In the genomic region with DNA sequence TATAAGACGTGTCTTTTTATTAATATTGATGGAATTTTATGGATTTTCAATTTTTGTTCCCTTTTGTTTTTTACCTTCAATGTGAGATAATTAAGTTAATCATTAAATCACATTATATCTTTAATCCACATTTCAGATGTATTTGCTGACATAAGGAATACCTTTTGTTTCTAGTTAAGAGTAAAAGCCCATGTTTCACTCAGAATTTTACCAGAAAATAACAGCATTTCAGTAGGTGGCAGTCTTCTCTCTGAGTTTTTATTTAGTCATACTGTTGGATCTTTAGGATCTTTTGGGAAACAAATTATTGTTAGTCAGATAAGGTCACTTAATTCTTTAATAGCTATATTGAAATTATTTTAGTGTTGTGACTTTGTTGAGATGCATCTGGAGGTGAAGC, we compare ENCODE assay signal across 10 cellular contexts.
DNase-seq lines count a peak whose midpoint lies in the region; ATAC-seq and TF ChIP-seq lines count a peak whose summit lies in the region.
"Had no signal": no experiment of that assay in that cellular context is flagged by ENCODE, and none has a peak within 500 bp of the region (broad histone marks: within the 10 kb centered on the region; RNA-seq: fewer than 3 reads in every experiment).

No MANE protein-coding gene starts in this region.

- DNase-seq in ELR (ENCODE audit: low read depth) (peak; percentile 24), NCI-H69 (lab: John Stamatoyannopoulos, UW) (peak; percentile 1), choroid plexus epithelial cell (ENCODE audit: low read depth) (peak; percentile 42), neural crest cell (ENCODE audit: low read depth, low spot score) (no peak)
- no peak for DNase-seq in activated CD4-positive, alpha-beta T cell treated with anti-CD3 and anti-CD28 coated beads, Interleukin-2, amount 50 U/mL, for 1 hour
- DNase-seq in activated CD4-positive, alpha-beta T cell treated with anti-CD3 and anti-CD28 coated beads, Interleukin-2, amount 10 ng/mL, durations not matched to agents 7 days and 5 days, result no peak
- DNase-seq in activated effector memory CD4-positive, alpha-beta T cell treated with anti-CD3 and anti-CD28 coated beads, Interleukin-2, amount 50 U/mL, for 16 hours, result no peak
- DNase-seq: colonic mucosa; stimulated activated naive CD8-positive, alpha-beta T cell treated with anti-CD3 and anti-CD28 coated beads, Interleukin-15, Interleukin-2, amounts not matched to agents 100 U/mL and 50 U/mL, for 24 hours had no signal

- no peak overlapping the region for H3K4me3 Mint-ChIP-seq in neural crest cell
- no peak overlapping the region for H3K4me3 Mint-ChIP-seq in activated CD4-positive, alpha-beta T cell treated with anti-CD3 and anti-CD28 coated beads, Interleukin-2, amount 10 ng/mL, durations not matched to agents 7 days and 5 days

- no peaks in the 10 kb centered on the region for H3K27me3 Mint-ChIP-seq in neural crest cell (ENCODE audit: low read depth)
- H3K27me3 Mint-ChIP-seq in activated CD4-positive, alpha-beta T cell treated with anti-CD3 and anti-CD28 coated beads, Interleukin-2, amount 10 ng/mL, durations not matched to agents 7 days and 5 days, result no peaks in the 10 kb centered on the region

- POLR2A ChIA-PET in activated CD4-positive, alpha-beta T cell treated with anti-CD3 and anti-CD28 coated beads, Interleukin-2, amount 10 ng/mL, durations not matched to agents 7 days and 5 days (lab: Charles Lee), result no interaction called here

- H3K36me3 Mint-ChIP-seq in neural crest cell (ENCODE audit: low read depth), result no peaks in the 10 kb centered on the region
- no peaks in the 10 kb centered on the region for H3K36me3 Mint-ChIP-seq in activated CD4-positive, alpha-beta T cell treated with anti-CD3 and anti-CD28 coated beads, Interleukin-2, amount 10 ng/mL, durations not matched to agents 7 days and 5 days (ENCODE audit: low read depth)

- ATAC-seq in HG02763 (IDR thresholded peaks at IDR 0.05; ENCODE audit: unreplicated experiment), result no peak
- ATAC-seq: stimulated activated naive CD8-positive, alpha-beta T cell treated with anti-CD3 and anti-CD28 coated beads, Interleukin-15, Interleukin-2, amounts not matched to agents 100 U/mL and 50 U/mL, for 24 hours had no signal

- H3K9me3 Mint-ChIP-seq in neural crest cell, result no peaks in the 10 kb centered on the region
- H3K9me3 Mint-ChIP-seq in activated CD4-positive, alpha-beta T cell treated with anti-CD3 and anti-CD28 coated beads, Interleukin-2, amount 10 ng/mL, durations not matched to agents 7 days and 5 days, result no peaks in the 10 kb centered on the region

- CTCF ChIA-PET in activated CD4-positive, alpha-beta T cell treated with anti-CD3 and anti-CD28 coated beads, Interleukin-2, amount 10 ng/mL, durations not matched to agents 7 days and 5 days (lab: Charles Lee), result interaction anchor here (1.2 kb wide), 1 partner anchor 124 kb away, joined by 3 read pairs; no protein-coding TSS in a partner anchor

- no peak overlapping the region for H3K27ac Mint-ChIP-seq in neural crest cell (ENCODE audit: unreplicated experiment)
- no peak overlapping the region for H3K27ac Mint-ChIP-seq in activated CD4-positive, alpha-beta T cell treated with anti-CD3 and anti-CD28 coated beads, Interleukin-2, amount 10 ng/mL, durations not matched to agents 7 days and 5 days

- peak; percentile 52 for TF ChIP-seq CTCF in choroid plexus epithelial cell (conservative IDR thresholded peaks at IDR 0.05; ENCODE audit: low read depth, low read length)
- peak; percentile 53 for TF ChIP-seq CTCF in neural crest cell (conservative IDR thresholded peaks at IDR 0.05)

- peaks cover 18% of the 10 kb centered on the region for H3K4me1 Mint-ChIP-seq in neural crest cell
- H3K4me1 Mint-ChIP-seq in activated CD4-positive, alpha-beta T cell treated with anti-CD3 and anti-CD28 coated beads, Interleukin-2, amount 10 ng/mL, durations not matched to agents 7 days and 5 days, result peaks cover 3% of the 10 kb centered on the region

- H3K4me3 ChIP-seq in choroid plexus epithelial cell (ENCODE audit: low read depth, low read length), result no peak overlapping the region
- H3K4me3 ChIP-seq: colonic mucosa had no signal

Comparison
In these comparisons a context has a peak if more than half of its experiments do, and no peak if none do; other contexts are left out.
1. DNase-seq: peak in ELR (single experiment), NCI-H69 (single experiment) and choroid plexus epithelial cell (single experiment); none in neural crest cell (single experiment), activated CD4-positive, alpha-beta T cell treated with anti-CD3 and anti-CD28 coated beads, Interleukin-2, amount 50 U/mL, for 1 hour (single experiment), activated CD4-positive, alpha-beta T cell treated with anti-CD3 and anti-CD28 coated beads, Interleukin-2, amount 10 ng/mL, durations not matched to agents 7 days and 5 days (single experiment) and activated effector memory CD4-positive, alpha-beta T cell treated with anti-CD3 and anti-CD28 coated beads, Interleukin-2, amount 50 U/mL, for 16 hours (single experiment).